In genomic region chr4:5946653-5947052, GRCh38 we compare ENCODE assay signal across 8 cellular contexts. TPM values are rescaled to one million over a fixed set of nuclear protein-coding genes. Genes with fewer than 3 reads are reported as not detected.
"Had no signal": no experiment of that assay in that cellular context is flagged by ENCODE, and none has a peak within 500 bp of the region (broad histone marks: within the 10 kb centered on the region; RNA-seq: fewer than 3 reads in every experiment).

No MANE protein-coding gene starts in this region.

RNA-seq across cellular contexts. Expression of gene CRMP1, which starts 53.8 kb away (rescaled TPM):
- total RNA-seq: activated naive CD4-positive, alpha-beta T cell treated with anti-CD3 and anti-CD28 coated beads for 36 hours; activated naive CD4-positive, alpha-beta T cell treated with anti-CD3 and anti-CD28 coated beads, Interleukin-2, amount 50 U/mL, for 72 hours; activated naive CD8-positive, alpha-beta T cell treated with anti-CD3 and anti-CD28 coated beads for 36 hours; activated naive CD8-positive, alpha-beta T cell treated with anti-CD3 and anti-CD28 coated beads, Interleukin-2, amount 10 ng/mL, durations not matched to agents 7 days and 5 days; activated T-cell treated with anti-CD3 and anti-CD28 coated beads, Interleukin-2, amount 50 U/mL, for 72 hours; activated T-helper 1 cell treated with anti-CD3 and anti-CD28 coated beads, Interleukin-12 subunit alpha, Interleukin-12 subunit beta, Interleukin-2, Interleukin-4 antibody, amounts not matched to agents 30 ng/mL and 10 ng/mL and 1 ng/mL, durations not matched to agents 14 hours and 24 hours and 36 hours; activated T-helper 17 cell treated with anti-CD3 and anti-CD28 coated beads, Interleukin-2, amount 50 U/mL, for 72 hours; bronchial epithelial cell had no signal
